Comparison of ENCODE assay signal across 15 cellular contexts in genomic region chr17:50797486-50797885, GRCh38. TPM values are rescaled to one million over a fixed set of nuclear protein-coding genes. Genes with fewer than 3 reads are reported as not detected.
"Had no signal": no experiment of that assay in that cellular context is flagged by ENCODE, and none has a peak within 500 bp of the region (broad histone marks: within the 10 kb centered on the region; RNA-seq: fewer than 3 reads in every experiment).

No MANE protein-coding gene starts in this region.

RNA-seq across cellular contexts. Expression of gene ANKRD40CL, which starts 30.2 kb away (rescaled TPM):
- total RNA-seq: activated naive CD4-positive, alpha-beta T cell treated with anti-CD3 and anti-CD28 coated beads, Interleukin-2, amount 50 U/mL, for 72 hours; activated T-cell treated with anti-CD3 and anti-CD28 coated beads, Interleukin-2, amount 50 U/mL, for 72 hours; dermis microvascular lymphatic vessel endothelial cell; fibroblast of lung; kidney epithelial cell; lower leg skin; natural killer cell; osteocyte; prostate gland; right atrium auricular region; temporal lobe; tibial nerve; urinary bladder had no signal
- polyA plus RNA-seq: esophagus, fibroblast of lung, urinary bladder had no signal

RNA-seq across cellular contexts. Expression of gene WFIKKN2, which starts 37.9 kb away (rescaled TPM):
- total RNA-seq: activated naive CD4-positive, alpha-beta T cell treated with anti-CD3 and anti-CD28 coated beads, Interleukin-2, amount 50 U/mL, for 72 hours; activated T-cell treated with anti-CD3 and anti-CD28 coated beads, Interleukin-2, amount 50 U/mL, for 72 hours; dermis microvascular lymphatic vessel endothelial cell; kidney epithelial cell; mononuclear cell; natural killer cell; osteocyte had no signal
